22 cellular contexts compared by ENCODE assay signal in genomic region chr5:72436796-72437471, GRCh38.
DNase-seq lines count a peak whose midpoint lies in the region; ATAC-seq and TF ChIP-seq lines count a peak whose summit lies in the region.
"Had no signal": no experiment of that assay in that cellular context is flagged by ENCODE, and none has a peak within 500 bp of the region (broad histone marks: within the 10 kb centered on the region; RNA-seq: fewer than 3 reads in every experiment).

No MANE protein-coding gene starts in this region.

- no peak overlapping the region for H3K4me3 ChIP-seq in ascending aorta
- H3K4me3 ChIP-seq in fibroblast of the aortic adventitia (ENCODE audit: low read depth, low read length): no peak overlapping the region
- no peak overlapping the region for H3K4me3 ChIP-seq in gastroesophageal sphincter
- H3K4me3 ChIP-seq: adrenal gland, lung, neural progenitor cell, vagina had no signal

- H3K9me3 ChIP-seq in ascending aorta: no peaks in the 10 kb centered on the region
- H3K9me3 ChIP-seq in gastroesophageal sphincter: no peaks in the 10 kb centered on the region
- H3K9me3 ChIP-seq: adrenal gland, vagina had no signal

- TF ChIP-seq EP300 in gastroesophageal sphincter (IDR thresholded peaks at IDR 0.05): no peak

- H3K4me1 Mint-ChIP-seq in IgD-negative memory B cell (no peaks in the 10 kb centered on the region), T-cell (no peaks in the 10 kb centered on the region), mesothelial cell of epicardium (peaks cover 27% of the 10 kb centered on the region)
- H3K4me1 Mint-ChIP-seq: CD4-positive, CD25-positive, alpha-beta regulatory T cell; central memory CD8-positive, alpha-beta T cell had no signal

- CTCF ChIA-PET in T-cell (lab: Charles Lee): no interaction called here

- H3K27me3 ChIP-seq in ascending aorta: no peaks in the 10 kb centered on the region
- no peaks in the 10 kb centered on the region for H3K27me3 ChIP-seq in gastroesophageal sphincter
- H3K27me3 ChIP-seq: adrenal gland, neural progenitor cell, vagina had no signal

- H3K9me3 Mint-ChIP-seq in IgD-negative memory B cell (peaks cover 0 to 2% (median 0%) of the 10 kb centered on the region in 3 donors), T-cell (peaks cover 0 to 2% (median 0%) of the 10 kb centered on the region in 3 donors), mesothelial cell of epicardium (no peaks in the 10 kb centered on the region)
- H3K9me3 Mint-ChIP-seq: activated CD8-positive, alpha-beta T cell treated with anti-CD3 and anti-CD28 coated beads for 36 hours; central memory CD8-positive, alpha-beta T cell; neural progenitor cell had no signal

- H3K4me1 ChIP-seq in ascending aorta (peaks cover 22 to 70% of the 10 kb centered on the region in 2 donors), gastroesophageal sphincter (peaks cover 31 to 66% (median 39%) of the 10 kb centered on the region in 3 donors)
- H3K4me1 ChIP-seq: neural progenitor cell had no signal

- TF ChIP-seq CTCF in ascending aorta (IDR thresholded peaks at IDR 0.05): no peak
- TF ChIP-seq CTCF in fibroblast of the aortic adventitia (IDR thresholded peaks at IDR 0.05; ENCODE audit: insufficient read depth, low read length): no peak
- TF ChIP-seq CTCF in mesothelial cell of epicardium (IDR thresholded peaks at IDR 0.05; ENCODE audit: unreplicated experiment): no peak
- TF ChIP-seq CTCF in gastroesophageal sphincter (IDR thresholded peaks at IDR 0.05): no peak

- TF ChIP-seq POLR2A in gastroesophageal sphincter (IDR thresholded peaks at IDR 0.05): no peak

- H3K27ac Mint-ChIP-seq in IgD-negative memory B cell (peak overlapping the region in 2 of 3 donors; percentile 11 to 72), T-cell (no peak overlapping the region), mesothelial cell of epicardium (no peak overlapping the region)
- H3K27ac Mint-ChIP-seq: activated CD8-positive, alpha-beta T cell treated with anti-CD3 and anti-CD28 coated beads for 36 hours; CD4-positive, CD25-positive, alpha-beta regulatory T cell; neural progenitor cell had no signal

- ATAC-seq in T-cell (replicated peaks in 1 of 4) (no peak), gastroesophageal sphincter (no peak)
- ATAC-seq: activated CD8-positive, alpha-beta T cell treated with anti-CD3 and anti-CD28 coated beads for 36 hours; HCT116; Panc1 had no signal

- intact Hi-C loops in ascending aorta (cut with DNase I): no loop called here

- H3K4me3 Mint-ChIP-seq in IgD-negative memory B cell (no peak overlapping the region), T-cell (no peak overlapping the region), mesothelial cell of epicardium (no peak overlapping the region)
- H3K4me3 Mint-ChIP-seq: activated CD8-positive, alpha-beta T cell treated with anti-CD3 and anti-CD28 coated beads for 36 hours; CD4-positive, CD25-positive, alpha-beta regulatory T cell; central memory CD8-positive, alpha-beta T cell; neural progenitor cell had no signal

- H3K27ac ChIP-seq in ascending aorta (peak overlapping the region; percentile 83 to 87), gastroesophageal sphincter (peak overlapping the region in 1 of 4 donors; percentile 72)
- H3K27ac ChIP-seq: adrenal gland, neural progenitor cell, vagina had no signal

- H3K36me3 Mint-ChIP-seq in IgD-negative memory B cell (no peaks in the 10 kb centered on the region), T-cell (no peaks in the 10 kb centered on the region), mesothelial cell of epicardium (no peaks in the 10 kb centered on the region)
- H3K36me3 Mint-ChIP-seq: CD4-positive, CD25-positive, alpha-beta regulatory T cell; neural progenitor cell had no signal

- H3K27me3 Mint-ChIP-seq in IgD-negative memory B cell: peaks cover 4% of the 10 kb centered on the region
- H3K27me3 Mint-ChIP-seq in T-cell: peaks cover 14 to 21% of the 10 kb centered on the region in 2 donors
- H3K27me3 Mint-ChIP-seq in mesothelial cell of epicardium (ENCODE audit: low read depth): no peaks in the 10 kb centered on the region

- 100% methylated on average over 1 to 3 of the region's 3 CpGs for WGBS in gastroesophageal sphincter (ENCODE audit: low coverage in 1 of 2), 2 donors

- DNase-seq in EH (ENCODE audit: low read depth) (peak; percentile 86), ascending aorta (ENCODE audit: low spot score in 2 of 2) (no peak), fibroblast of the aortic adventitia (ENCODE audit: low read depth) (peak; percentile 49), DMS153 (lab: John Stamatoyannopoulos, UW) (no peak), T-cell (no peak), mesothelial cell of epicardium (ENCODE audit: low spot score in 2 of 2, unreplicated experiment in 2 of 2) (no peak)
- DNase-seq: activated CD4-positive, CD25-positive, alpha-beta regulatory T cell; activated CD8-positive, alpha-beta T cell treated with anti-CD3 and anti-CD28 coated beads for 36 hours; adrenal gland; CD4-positive, CD25-positive, alpha-beta regulatory T cell; GDM1; NCI-H1417; NCI-H2107; T-helper 9 cell had no signal

- POLR2A ChIA-PET in T-cell (lab: Charles Lee): no interaction called here

- H3K36me3 ChIP-seq in ascending aorta: no peaks in the 10 kb centered on the region
- no peaks in the 10 kb centered on the region for H3K36me3 ChIP-seq in gastroesophageal sphincter
- H3K36me3 ChIP-seq: adrenal gland, neural progenitor cell, vagina had no signal

Comparison
In these comparisons a context has a peak if more than half of its experiments do, and no peak if none do; other contexts are left out.
1. DNase-seq: peak in EH (single experiment) and fibroblast of the aortic adventitia (single experiment); none in ascending aorta (0 of 2), DMS153 (single experiment), T-cell (0 of 34) and mesothelial cell of epicardium (0 of 2).
2. H3K27ac Mint-ChIP-seq: peak in IgD-negative memory B cell (2 of 3); none in T-cell (0 of 2) and mesothelial cell of epicardium (single experiment).